ENCODE assay signal across 15 cellular contexts in genomic region chr12:27965966-27966365, GRCh38. TPM values are rescaled to one million over a fixed set of nuclear protein-coding genes. Genes with fewer than 3 reads are reported as not detected.
DNase-seq lines count a peak whose midpoint lies in the region; ATAC-seq and TF ChIP-seq lines count a peak whose summit lies in the region.
"Had no signal": no experiment of that assay in that cellular context is flagged by ENCODE, and none has a peak within 500 bp of the region (broad histone marks: within the 10 kb centered on the region; RNA-seq: fewer than 3 reads in every experiment).

No MANE protein-coding gene starts in this region.

- H3K27ac ChIP-seq in SJSA1: peak overlapping the region; percentile 76
- no peak overlapping the region for H3K27ac ChIP-seq in effector memory CD4-positive, alpha-beta T cell (ENCODE audit: insufficient read depth, low read length, poor library complexity, severe bottlenecking)
- H3K27ac ChIP-seq: coronary artery, upper lobe of left lung had no signal

- no peaks in the 10 kb centered on the region for H3K9me3 ChIP-seq in SJSA1 (replicated peaks)
- no peaks in the 10 kb centered on the region for H3K9me3 ChIP-seq in effector memory CD4-positive, alpha-beta T cell (ENCODE audit: control insufficient read depth, low read length)
- H3K9me3 ChIP-seq: upper lobe of left lung had no signal

- H3K4me1 Mint-ChIP-seq in HFFc6 (ENCODE audit: low read depth): peaks cover 69% of the 10 kb centered on the region
- peaks cover 20% of the 10 kb centered on the region for H3K4me1 Mint-ChIP-seq in stimulated activated naive CD8-positive, alpha-beta T cell treated with anti-CD3 and anti-CD28 coated beads, Interleukin-15, amount 100 ng/mL, for 72 hours

- H3K27me3 Mint-ChIP-seq in HFFc6 (ENCODE audit: insufficient read depth): peaks cover 2% of the 10 kb centered on the region; the same call in 1 of the 2 replicates
- H3K27me3 Mint-ChIP-seq in stimulated activated naive CD8-positive, alpha-beta T cell treated with anti-CD3 and anti-CD28 coated beads, Interleukin-15, amount 100 ng/mL, for 72 hours: peaks cover 85% of the 10 kb centered on the region

- no peaks in the 10 kb centered on the region for H3K36me3 ChIP-seq in SJSA1
- H3K36me3 ChIP-seq in effector memory CD4-positive, alpha-beta T cell (ENCODE audit: control insufficient read depth, insufficient read depth, low read length): no peaks in the 10 kb centered on the region
- H3K36me3 ChIP-seq: upper lobe of left lung had no signal

- TF ChIP-seq CTCF in HFFc6 (IDR thresholded peaks at IDR 0.05) (no peak), foreskin fibroblast (IDR thresholded peaks at IDR 0.05; ENCODE audit: low read depth, low read length) (no peak), GM20000 (IDR thresholded peaks at IDR 0.05; ENCODE audit: extremely low read depth, missing control alignments) (no peak)

- no peaks in the 10 kb centered on the region for H3K36me3 Mint-ChIP-seq in HFFc6 (ENCODE audit: low read depth)

- ATAC-seq in stimulated activated naive CD8-positive, alpha-beta T cell treated with anti-CD3 and anti-CD28 coated beads, Interleukin-15, amount 100 ng/mL, for 72 hours: no peak
- ATAC-seq in HG03571 (IDR thresholded peaks at IDR 0.05; ENCODE audit: unreplicated experiment): no peak
- ATAC-seq: sciatic nerve had no signal

- H3K27me3 ChIP-seq in SJSA1 (replicated peaks): no peaks in the 10 kb centered on the region
- H3K27me3 ChIP-seq in effector memory CD4-positive, alpha-beta T cell (replicated peaks; ENCODE audit: control insufficient read depth, insufficient read depth, low read length, poor library complexity, severe bottlenecking): peaks cover 30% of the 10 kb centered on the region

- H3K4me3 ChIP-seq in SJSA1: no peak overlapping the region
- H3K4me3 ChIP-seq in foreskin fibroblast (ENCODE audit: low read depth in 1 of 2, low read length in 2 of 2): no peak overlapping the region
- no peak overlapping the region for H3K4me3 ChIP-seq in effector memory CD4-positive, alpha-beta T cell (ENCODE audit: insufficient read depth, low read depth, low read length, poor library complexity, severe bottlenecking)
- H3K4me3 ChIP-seq: coronary artery, upper lobe of left lung had no signal

- peak overlapping the region; percentile 66 for H3K27ac Mint-ChIP-seq in HFFc6
- no peak overlapping the region for H3K27ac Mint-ChIP-seq in stimulated activated naive CD8-positive, alpha-beta T cell treated with anti-CD3 and anti-CD28 coated beads, Interleukin-15, amount 100 ng/mL, for 72 hours

- H3K4me3 Mint-ChIP-seq in HFFc6: no peak overlapping the region; the same call in 1 of the 2 replicates
- H3K4me3 Mint-ChIP-seq in stimulated activated naive CD8-positive, alpha-beta T cell treated with anti-CD3 and anti-CD28 coated beads, Interleukin-15, amount 100 ng/mL, for 72 hours: no peak overlapping the region

- H3K9me3 Mint-ChIP-seq in HFFc6: no peaks in the 10 kb centered on the region
- no peaks in the 10 kb centered on the region for H3K9me3 Mint-ChIP-seq in stimulated activated naive CD8-positive, alpha-beta T cell treated with anti-CD3 and anti-CD28 coated beads, Interleukin-15, amount 100 ng/mL, for 72 hours

- peaks cover 57% of the 10 kb centered on the region for H3K4me1 ChIP-seq in SJSA1 (replicated peaks)
- H3K4me1 ChIP-seq in effector memory CD4-positive, alpha-beta T cell (ENCODE audit: control insufficient read depth, insufficient read depth, low read length, poor library complexity, severe bottlenecking): peaks cover 12% of the 10 kb centered on the region

- DNase-seq in A172 (ENCODE audit: low spot score) (peak; percentile 67), HFFc6 (peak; percentile 20), SJSA1 (ENCODE audit: low read depth in 1 of 2, low spot score in 2 of 2) (peak in 1 of 2 experiments; percentile 56), foreskin fibroblast (peak; percentile 64 to 77), GM20000 (ENCODE audit: low spot score) (no peak)
- DNase-seq in stimulated activated naive CD8-positive, alpha-beta T cell treated with anti-CD3 and anti-CD28 coated beads, Interleukin-15, amount 100 ng/mL, for 72 hours: no peak
- DNase-seq in effector memory CD4-positive, alpha-beta T cell: no peak
- DNase-seq: activated CD4-positive, alpha-beta T cell treated with anti-CD3 and anti-CD28 coated beads, Interleukin-2, amount 50 U/mL, for 4 hours; activated T-cell treated with anti-CD3 and anti-CD28 coated beads, Interleukin-2, amount 50 U/mL, for 48 hours; NCI-H510A treated with DMSO at 0.1 percent for 48 hours; stimulated activated CD4-positive, alpha-beta T cell treated with anti-CD3 and anti-CD28 coated beads, Interleukin-4, amount 100 ng/mL, for 4 hours; upper lobe of left lung had no signal

RNA-seq across cellular contexts. Expression of gene PTHLH, which starts 6.6 kb away (rescaled TPM):
- total RNA-seq in A172 (2014; rRNA removed; shearing (Covaris generic)): 0.41 and 3.1 TPM in 2 replicates
- 1 to 10 TPM in 3 of 6 experiments, under 1 TPM in 3; 0.59 to 1.3 (median 1.0) TPM for total RNA-seq in HFFc6 (2021; fragmentation: NEBNext Ultra II Directional; extraction: Animal tissue kit (Norgen Biotek cat#: 25700))
- total RNA-seq in SJSA1 (2014; rRNA removed; shearing (Covaris generic)): 3.8 and 4.4 TPM in 2 replicates

Comparison
In these comparisons a context has a peak if more than half of its experiments do, and no peak if none do; other contexts are left out.
1. DNase-seq: peak in A172 (single experiment), HFFc6 (single experiment) and foreskin fibroblast (2 of 2); none in GM20000 (single experiment), stimulated activated naive CD8-positive, alpha-beta T cell treated with anti-CD3 and anti-CD28 coated beads, Interleukin-15, amount 100 ng/mL, for 72 hours (0 of 2) and effector memory CD4-positive, alpha-beta T cell (0 of 3).